9 cellular contexts compared by ENCODE assay signal in genomic region chr14:38255673-38256357, GRCh38. TPM values are rescaled to one million over a fixed set of nuclear protein-coding genes. Genes with fewer than 3 reads are reported as not detected.
DNase-seq lines count a peak whose midpoint lies in the region; ATAC-seq and TF ChIP-seq lines count a peak whose summit lies in the region.
"Had no signal": no experiment of that assay in that cellular context is flagged by ENCODE, and none has a peak within 500 bp of the region (broad histone marks: within the 10 kb centered on the region; RNA-seq: fewer than 3 reads in every experiment).

CLEC14A (minus strand) TSS chr14:38256093; CDS start chr14:38256022, 71 bp downstream.

- H2AFZ ChIP-seq in fibroblast of lung (ENCODE audit: low read length) = peak within 1 kb of the TSS; percentile 40

- DNase-seq in AG08396 (ENCODE audit: low spot score) (peak; percentile 17), activated B cell treated with CpG ODN at 0.5 μM for 24 hours (no peak), fibroblast of lung (ENCODE audit: low read depth in 2 of 2) (peak in 1 of 2 donors; percentile 35), GM20000 (ENCODE audit: low spot score) (no peak), NK-92 (lab: John Stamatoyannopoulos, UW; ENCODE audit: unreplicated experiment) (no peak), NCI-H1092 (lab: John Stamatoyannopoulos, UW) (no peak)
- peak; percentile 60 for DNase-seq in natural killer cell treated with Interleukin-12 subunit alpha and Interleukin-12 subunit beta and Interleukin-15 and Interleukin-18, amount 100 ng/mL, for 72 hours (ENCODE audit: low spot score)

- no peaks in the 10 kb centered on the region for H3K9me3 Mint-ChIP-seq in activated B cell treated with CpG ODN at 0.5 μM for 24 hours
- no peaks in the 10 kb centered on the region for H3K9me3 Mint-ChIP-seq in natural killer cell treated with Interleukin-12 subunit alpha and Interleukin-12 subunit beta and Interleukin-15 and Interleukin-18, amount 100 ng/mL, for 72 hours

- intact Hi-C loops in activated B cell treated with CpG ODN at 0.5 μM for 24 hours (cut with micrococcal nuclease) = no loop called here

- H3K9ac ChIP-seq in fibroblast of lung (ENCODE audit: insufficient read depth, low read length) = peak within 1 kb of the TSS; percentile 46

- peak within 1 kb of the TSS; percentile 51 for H3K4me2 ChIP-seq in fibroblast of lung (ENCODE audit: extremely low read depth, insufficient read depth, low read length)

- no peaks in the 10 kb centered on the region for H3K79me2 ChIP-seq in fibroblast of lung (ENCODE audit: control insufficient read depth, insufficient read depth, low read length)

- H3K27me3 Mint-ChIP-seq in activated B cell treated with CpG ODN at 0.5 μM for 24 hours = peaks cover 19% of the 10 kb centered on the region
- H3K27me3 Mint-ChIP-seq in natural killer cell treated with Interleukin-12 subunit alpha and Interleukin-12 subunit beta and Interleukin-15 and Interleukin-18, amount 100 ng/mL, for 72 hours = peaks cover 32 to 36% of the 10 kb centered on the region in 2 donors

- POLR2A ChIA-PET in activated B cell treated with CpG ODN at 0.5 μM for 24 hours (lab: Charles Lee) = no interaction called here

- H3K36me3 ChIP-seq in fibroblast of lung (ENCODE audit: control insufficient read depth, insufficient read depth, low read length) = no peaks in the 10 kb centered on the region

- no peaks in the 10 kb centered on the region for H3K9me3 ChIP-seq in fibroblast of lung (ENCODE audit: control insufficient read depth, insufficient read depth, low read depth, low read length)

- no peak for ATAC-seq in activated B cell treated with CpG ODN at 0.5 μM for 24 hours (ENCODE audit: low read depth)
- peak; percentile 70 to 81 for ATAC-seq in natural killer cell treated with Interleukin-12 subunit alpha and Interleukin-12 subunit beta and Interleukin-15 and Interleukin-18, amount 100 ng/mL, for 72 hours
- ATAC-seq in HG03135 (IDR thresholded peaks at IDR 0.05; ENCODE audit: unreplicated experiment) = no peak

- no peaks in the 10 kb centered on the region for H3K36me3 Mint-ChIP-seq in activated B cell treated with CpG ODN at 0.5 μM for 24 hours (ENCODE audit: low read depth)
- no peaks in the 10 kb centered on the region for H3K36me3 Mint-ChIP-seq in natural killer cell treated with Interleukin-12 subunit alpha and Interleukin-12 subunit beta and Interleukin-15 and Interleukin-18, amount 100 ng/mL, for 72 hours

- CTCF ChIA-PET in activated B cell treated with CpG ODN at 0.5 μM for 24 hours (lab: Charles Lee) = no interaction called here

- H3K27me3 ChIP-seq in fibroblast of lung (ENCODE audit: control insufficient read depth, insufficient read depth, low read length) = no peaks in the 10 kb centered on the region

- peaks cover 4% of the 10 kb centered on the region for H3K4me1 Mint-ChIP-seq in activated B cell treated with CpG ODN at 0.5 μM for 24 hours
- peaks cover 0 to 10% of the 10 kb centered on the region in 2 donors for H3K4me1 Mint-ChIP-seq in natural killer cell treated with Interleukin-12 subunit alpha and Interleukin-12 subunit beta and Interleukin-15 and Interleukin-18, amount 100 ng/mL, for 72 hours (ENCODE audit: low read depth in 2 of 2)

- H3K4me3 Mint-ChIP-seq in activated B cell treated with CpG ODN at 0.5 μM for 24 hours = peak within 1 kb of the TSS; percentile 48
- no peak within 1 kb of the TSS for H3K4me3 Mint-ChIP-seq in natural killer cell treated with Interleukin-12 subunit alpha and Interleukin-12 subunit beta and Interleukin-15 and Interleukin-18, amount 100 ng/mL, for 72 hours

- H3K4me3 ChIP-seq in fibroblast of lung (replicated peaks in 1 of 4; ENCODE audit: control extremely low read depth in 1 of 4, insufficient read depth in 1 of 4, low read depth in 3 of 4, low read length in 4 of 4) = peak within 1 kb of the TSS; percentile 38 to 55 (median 49)

- H3K27ac ChIP-seq in fibroblast of lung (ENCODE audit: insufficient read depth, low read length) = peak within 1 kb of the TSS; percentile 55

- no peak within 1 kb of the TSS for H3K27ac Mint-ChIP-seq in activated B cell treated with CpG ODN at 0.5 μM for 24 hours
- no peak within 1 kb of the TSS for H3K27ac Mint-ChIP-seq in natural killer cell treated with Interleukin-12 subunit alpha and Interleukin-12 subunit beta and Interleukin-15 and Interleukin-18, amount 100 ng/mL, for 72 hours

- TF ChIP-seq CTCF in activated B cell treated with CpG ODN at 0.5 μM for 24 hours (IDR thresholded peaks at IDR 0.05) (no peak), fibroblast of lung (conservative IDR thresholded peaks at IDR 0.05 in 1 of 2, IDR thresholded peaks at IDR 0.05 in 1 of 2; ENCODE audit: low read depth in 1 of 2, low read length in 2 of 2) (no peak), GM20000 (IDR thresholded peaks at IDR 0.05; ENCODE audit: extremely low read depth, missing control alignments) (no peak)

- H3K4me1 ChIP-seq in fibroblast of lung (ENCODE audit: control insufficient read depth, extremely low read depth, insufficient read depth, low read length) = peaks cover 3% of the 10 kb centered on the region

- H4K20me1 ChIP-seq in fibroblast of lung (ENCODE audit: control insufficient read depth, extremely low read depth, insufficient read depth, low read length) = no peaks in the 10 kb centered on the region

RNA-seq across cellular contexts. Expression of gene CLEC14A, which starts in this region (rescaled TPM):
- not detected in 2 replicates for total RNA-seq in activated B cell treated with CpG ODN at 0.5 μM for 24 hours
- 2.6 and 5.3 TPM in 2 replicates for total RNA-seq in fibroblast of lung
- polyA plus RNA-seq in fibroblast of lung = 3.9 and 8.3 TPM in 2 replicates
- 4.1 and 8.8 TPM in 2 replicates for polyA plus RNA-seq in fibroblast of lung (2012)
- 1.7 and 6.5 TPM in 2 replicates for polyA minus RNA-seq in fibroblast of lung (ENCODE audit: low replicate concordance)
- not detected for total RNA-seq in natural killer cell treated with Interleukin-12 subunit alpha and Interleukin-12 subunit beta and Interleukin-15 and Interleukin-18, amount 100 ng/mL, for 72 hours
- total RNA-seq: T-helper 2 cell treated with Interferon-gamma antibody and Interleukin-4, amounts not matched to agents 100 ng/mL and 5 ng/mL, for 36 hours had no signal

Comparison
In these comparisons a context has a peak if more than half of its experiments do, and no peak if none do; other contexts are left out.
1. Peak in DNase-seq and ATAC-seq in natural killer cell treated with Interleukin-12 subunit alpha and Interleukin-12 subunit beta and Interleukin-15 and Interleukin-18, amount 100 ng/mL, for 72 hours; RNA of the gene not detected or under 1 TPM.